18 cellular contexts compared by ENCODE assay signal in genomic region chr14:96263347-96264199, GRCh38. TPM values are rescaled to one million over a fixed set of nuclear protein-coding genes. Genes with fewer than 3 reads are reported as not detected.
A peak's percentile ranks its signal among the peaks of the same experiment; 100 is the strongest.
DNase-seq lines count a peak whose midpoint lies in the region; ATAC-seq, FAIRE-seq and TF ChIP-seq lines count a peak whose summit lies in the region.
"Had no signal": no experiment of that assay in that cellular context is flagged by ENCODE, and none has a peak within 500 bp of the region (broad histone marks: within the 10 kb centered on the region; RNA-seq: fewer than 3 reads in every experiment).

No MANE protein-coding gene starts in this region.

- H3K4me1 ChIP-seq in K562 (replicated peaks in 1 of 2; ENCODE audit: control insufficient read depth in 2 of 2, insufficient read depth in 2 of 2, low read length in 2 of 2) = peaks cover 0 to 4% of the 10 kb centered on the region in 2 experiments; a peak in 2 of 5 replicates
- H3K4me1 ChIP-seq: heart left ventricle had no signal

- H3K27ac Mint-ChIP-seq in mesothelial cell of epicardium (peak overlapping the region; percentile 99), chondrocyte (ENCODE audit: unreplicated experiment) (no peak overlapping the region)
- no peak overlapping the region for H3K27ac Mint-ChIP-seq in stimulated activated effector memory CD8-positive, alpha-beta T cell treated with anti-CD3 and anti-CD28 coated beads, Interleukin-12 subunit alpha, Interleukin-12 subunit beta, amount 100 ng/mL, for 72 hours
- H3K27ac Mint-ChIP-seq: activated CD8-positive, alpha-beta T cell treated with anti-CD3 and anti-CD28 coated beads for 36 hours; activated naive CD8-positive, alpha-beta T cell treated with anti-CD3 and anti-CD28 coated beads, Interleukin-2, amount 10 ng/mL, durations not matched to agents 7 days and 5 days; type B pancreatic cell had no signal

- peaks cover 54% of the 10 kb centered on the region for H3K4me1 Mint-ChIP-seq in mesothelial cell of epicardium
- H3K4me1 Mint-ChIP-seq in chondrocyte (ENCODE audit: low read depth) = peaks cover 14% of the 10 kb centered on the region
- no peaks in the 10 kb centered on the region for H3K4me1 Mint-ChIP-seq in stimulated activated effector memory CD8-positive, alpha-beta T cell treated with anti-CD3 and anti-CD28 coated beads, Interleukin-12 subunit alpha, Interleukin-12 subunit beta, amount 100 ng/mL, for 72 hours
- H3K4me1 Mint-ChIP-seq: activated naive CD8-positive, alpha-beta T cell treated with anti-CD3 and anti-CD28 coated beads, Interleukin-2, amount 10 ng/mL, durations not matched to agents 7 days and 5 days; neural crest cell had no signal

- no peak for FAIRE-seq in K562 (lab: Jason Lieb, UNC)

- no peaks in the 10 kb centered on the region for H4K20me1 ChIP-seq in K562 (replicated peaks; ENCODE audit: control insufficient read depth, insufficient read depth, low read length)
- H4K20me1 ChIP-seq: BLaER1 had no signal

- no peak for TF ChIP-seq EP300 in K562 (IDR thresholded peaks at IDR 0.05; ENCODE audit: low read length)

- H3K9me3 Mint-ChIP-seq in mesothelial cell of epicardium = peaks cover 11% of the 10 kb centered on the region
- H3K9me3 Mint-ChIP-seq in chondrocyte (ENCODE audit: low read depth) = peaks cover 7% of the 10 kb centered on the region
- no peaks in the 10 kb centered on the region for H3K9me3 Mint-ChIP-seq in stimulated activated effector memory CD8-positive, alpha-beta T cell treated with anti-CD3 and anti-CD28 coated beads, Interleukin-12 subunit alpha, Interleukin-12 subunit beta, amount 100 ng/mL, for 72 hours
- H3K9me3 Mint-ChIP-seq: activated CD8-positive, alpha-beta T cell treated with anti-CD3 and anti-CD28 coated beads for 36 hours; activated naive CD8-positive, alpha-beta T cell treated with anti-CD3 and anti-CD28 coated beads, Interleukin-2, amount 10 ng/mL, durations not matched to agents 7 days and 5 days had no signal

- no peaks in the 10 kb centered on the region for H3K36me3 ChIP-seq in K562 (ENCODE audit: control insufficient read depth, insufficient read depth, low read length)
- H3K36me3 ChIP-seq: BLaER1, heart left ventricle had no signal

- H3K27me3 Mint-ChIP-seq in mesothelial cell of epicardium (ENCODE audit: low read depth) (no peaks in the 10 kb centered on the region), chondrocyte (ENCODE audit: low read depth) (no peaks in the 10 kb centered on the region)

- in situ Hi-C loops in K562 (cut with MboI) = loop anchor here (10.0 to 25.0 kb wide), 2 partner anchors 149 to 701 kb away; no protein-coding TSS in a partner anchor

- intact Hi-C loops in K562 (cut with micrococcal nuclease) = no loop called here

- DNase-seq in GM12865 (ENCODE audit: low read depth) (peak; percentile 7), LNCaP clone FGC (ENCODE audit: low read depth) (peak; percentile 87), K562 (ENCODE audit: extremely low read depth in 1 of 4, low spot score in 3 of 4) (no peak), mesothelial cell of epicardium (ENCODE audit: low spot score in 2 of 2, unreplicated experiment in 2 of 2) (no peak), chondrocyte (ENCODE audit: low spot score) (no peak), putamen (ENCODE audit: low spot score) (no peak)
- DNase-seq in stimulated activated effector memory CD8-positive, alpha-beta T cell treated with anti-CD3 and anti-CD28 coated beads, Interleukin-12 subunit alpha, Interleukin-12 subunit beta, amount 100 ng/mL, for 72 hours (ENCODE audit: low spot score in 2 of 2) = no peak
- DNase-seq: activated CD8-positive, alpha-beta T cell treated with anti-CD3 and anti-CD28 coated beads for 36 hours; activated naive CD8-positive, alpha-beta T cell treated with anti-CD3 and anti-CD28 coated beads, Interleukin-2, amount 10 ng/mL, durations not matched to agents 7 days and 5 days; heart left ventricle; mammary epithelial cell; NCI-H446; stimulated activated naive CD4-positive, alpha-beta T cell treated with Interleukin-2 at 50 U/mL for 16 hours; SW 1271 had no signal

- H3K4me3 Mint-ChIP-seq in mesothelial cell of epicardium (no peak overlapping the region), chondrocyte (ENCODE audit: unreplicated experiment) (no peak overlapping the region)
- H3K4me3 Mint-ChIP-seq in stimulated activated effector memory CD8-positive, alpha-beta T cell treated with anti-CD3 and anti-CD28 coated beads, Interleukin-12 subunit alpha, Interleukin-12 subunit beta, amount 100 ng/mL, for 72 hours = no peak overlapping the region
- H3K4me3 Mint-ChIP-seq: activated CD8-positive, alpha-beta T cell treated with anti-CD3 and anti-CD28 coated beads for 36 hours; activated naive CD8-positive, alpha-beta T cell treated with anti-CD3 and anti-CD28 coated beads, Interleukin-2, amount 10 ng/mL, durations not matched to agents 7 days and 5 days; neural crest cell; type B pancreatic cell had no signal

- TF ChIP-seq CTCF in GM12865 (IDR thresholded peaks at IDR 0.05; ENCODE audit: insufficient read depth, low read depth, low read length, missing control alignments) (no peak), LNCaP clone FGC (IDR thresholded peaks at IDR 0.05; ENCODE audit: control insufficient read depth, extremely low read depth, insufficient read depth) (no peak), K562 (IDR thresholded peaks at IDR 0.05 in 2 of 3, conservative IDR thresholded peaks at IDR 0.05 in 1 of 3; ENCODE audit: insufficient read depth in 2 of 3, low read depth in 1 of 3, low read length in 3 of 3) (no peak), mesothelial cell of epicardium (IDR thresholded peaks at IDR 0.05; ENCODE audit: unreplicated experiment) (no peak), chondrocyte (IDR thresholded peaks at IDR 0.05) (no peak)

- H3K79me2 ChIP-seq in K562 (ENCODE audit: control insufficient read depth, insufficient read depth, low read length) = no peaks in the 10 kb centered on the region

- ATAC-seq in K562 = peak; percentile 68
- no peak for ATAC-seq in HG03097 (IDR thresholded peaks at IDR 0.05; ENCODE audit: low FRiP score, unreplicated experiment)
- ATAC-seq in stimulated activated effector memory CD8-positive, alpha-beta T cell treated with anti-CD3 and anti-CD28 coated beads, Interleukin-12 subunit alpha, Interleukin-12 subunit beta, amount 100 ng/mL, for 72 hours = no peak
- ATAC-seq: activated CD8-positive, alpha-beta T cell treated with anti-CD3 and anti-CD28 coated beads for 36 hours; heart left ventricle had no signal

- POLR2A ChIA-PET in K562 (lab: Yijun Ruan, JAX) = no interaction called here

- no peak overlapping the region for H3K9ac ChIP-seq in K562 (ENCODE audit: insufficient read depth in 1 of 2, low read depth in 2 of 2, low read length in 2 of 2)
- H3K9ac ChIP-seq: BLaER1 had no signal

- no peak overlapping the region for H2AFZ ChIP-seq in K562 (ENCODE audit: low read depth, low read length)

- H3K27ac ChIP-seq in K562 (ENCODE audit: extremely low read depth, low read depth, low read length) = no peak overlapping the region
- H3K27ac ChIP-seq: BLaER1, heart left ventricle had no signal

- H3K4me3 ChIP-seq in GM12865 (ENCODE audit: low read depth, low read length) (no peak overlapping the region), LNCaP clone FGC (ENCODE audit: low read depth, low read length) (no peak overlapping the region), K562 (no peak overlapping the region)
- H3K4me3 ChIP-seq: BLaER1, heart left ventricle had no signal

- H3K9me1 ChIP-seq in K562 (ENCODE audit: control insufficient read depth, insufficient read depth, low read length) = no peaks in the 10 kb centered on the region

- H3K9me3 ChIP-seq in K562 (replicated peaks; ENCODE audit: control insufficient read depth, insufficient read depth, low read depth, low read length) = no peaks in the 10 kb centered on the region

- CTCF ChIA-PET in K562 (lab: Yijun Ruan, JAX; ENCODE audit: low intra/inter-chr PET ratio) = no interaction called here

- no peak overlapping the region for H3K4me2 ChIP-seq in K562 (ENCODE audit: insufficient read depth, low read length)
- H3K4me2 ChIP-seq: BLaER1 had no signal

- no TSS peak for BruUV-seq in K562 (replicated peaks; lab: Mats Ljungman, UMichigan)

- WGBS in K562 (ENCODE audit: insufficient coverage, low coverage, missing lambda C conversion rate) = 5% methylated on average over 14 of the region's 20 CpGs

- H3K27me3 ChIP-seq in K562 (ENCODE audit: control insufficient read depth in 2 of 2, insufficient read depth in 2 of 2, low read length in 2 of 2) = peaks cover 9 to 46% of the 10 kb centered on the region in 2 experiments; a peak in 4 of 5 replicates
- H3K27me3 ChIP-seq: BLaER1 had no signal

- H3K36me3 Mint-ChIP-seq in mesothelial cell of epicardium = peaks cover 29% of the 10 kb centered on the region
- peaks cover 6% of the 10 kb centered on the region for H3K36me3 Mint-ChIP-seq in chondrocyte (ENCODE audit: low read depth)
- no peaks in the 10 kb centered on the region for H3K36me3 Mint-ChIP-seq in stimulated activated effector memory CD8-positive, alpha-beta T cell treated with anti-CD3 and anti-CD28 coated beads, Interleukin-12 subunit alpha, Interleukin-12 subunit beta, amount 100 ng/mL, for 72 hours
- H3K36me3 Mint-ChIP-seq: activated naive CD8-positive, alpha-beta T cell treated with anti-CD3 and anti-CD28 coated beads, Interleukin-2, amount 10 ng/mL, durations not matched to agents 7 days and 5 days; type B pancreatic cell had no signal

- no peak for TF ChIP-seq POLR2A in K562 (conservative IDR thresholded peaks at IDR 0.05)

- TF ChIP-seq RAD21 in K562 (CRISPR knock-in tag; conservative IDR thresholded peaks at IDR 0.05 in 1 of 2, IDR thresholded peaks at IDR 0.05 in 1 of 2) = no peak

RNA-seq across cellular contexts. Expression of gene BDKRB1, which starts 7.6 kb away (rescaled TPM):
- total RNA-seq in K562 (2011; cell fraction: chromatin; rRNA removed; ENCODE audit: low replicate concordance) = not detected in 2 replicates
- not detected in 2 replicates for total RNA-seq in K562 (2011; cell fraction: nucleolus; rRNA removed)
- total RNA-seq in K562 (2011; cell fraction: nucleoplasm; rRNA removed) = not detected in 2 replicates
- total RNA-seq in K562 (2014; rRNA removed) = 0.09 and 0.29 TPM in 2 replicates
- 0.07 and 0.13 TPM in 2 replicates for total RNA-seq in K562 (2014; rRNA removed; fragmentation: Illumina TruSeq; extraction: Trizol)
- total RNA-seq in K562 (2015; rRNA removed; fragmentation: Illumina TruSeq; extraction: Trizol) = 0.22 TPM in 1 of 2 replicates, not detected in the other
- total RNA-seq in K562 (2021) = 0.09 and 0.20 TPM in 2 replicates
- 0.10 TPM in 1 of 2 replicates, not detected in the other for polyA plus RNA-seq in K562 (2011; rRNA removed)
- 0.12 TPM in 1 of 2 replicates, not detected in the other for polyA plus RNA-seq in K562 (2011; cell fraction: cytosol; rRNA removed)
- polyA plus RNA-seq in K562 (2011; cell fraction: nucleus; rRNA removed) = 0.13 TPM in 1 of 2 replicates, not detected in the other
- 0.18 and 0.58 TPM in 2 replicates for polyA plus RNA-seq in K562 (2012)
- 0.06 and 0.11 TPM in 2 replicates for polyA plus RNA-seq in K562 (2014; fragmentation: Illumina TruSeq; extraction: Trizol)
- polyA plus RNA-seq in K562 (2014; fragmentation: Nextera tagmentation; extraction: Ambion mirVana) = under 1 TPM in 1 of 2 experiments, not detected in 1; 0.06 TPM
- polyA plus RNA-seq in K562 (2014; rRNA removed) = 0.23 TPM in 1 of 2 replicates, not detected in the other
- not detected in 2 replicates for polyA minus RNA-seq in K562 (2011; rRNA and poly(A)+ RNA removed)
- not detected in 2 replicates for polyA minus RNA-seq in K562 (2011; cell fraction: cytosol; rRNA and poly(A)+ RNA removed)
- 0.27 TPM in 1 of 2 replicates, not detected in the other for polyA minus RNA-seq in K562 (2011; cell fraction: nucleus; rRNA and poly(A)+ RNA removed)
- 10.4 to 12.5 TPM (median 10.9 TPM) in 3 replicates for total RNA-seq in mesothelial cell of epicardium
- total RNA-seq in chondrocyte = not detected in 3 replicates
- total RNA-seq: activated CD8-positive, alpha-beta T cell treated with anti-CD3 and anti-CD28 coated beads for 36 hours; activated naive CD8-positive, alpha-beta T cell treated with anti-CD3 and anti-CD28 coated beads, Interleukin-2, amount 10 ng/mL, durations not matched to agents 7 days and 5 days; neural crest cell had no signal

RNA-seq across cellular contexts. Expression of gene BDKRB2, which starts 58.9 kb away (rescaled TPM):
- total RNA-seq in K562 (2011; cell fraction: chromatin; rRNA removed; ENCODE audit: low replicate concordance) = not detected in 2 replicates
- total RNA-seq in K562 (2011; cell fraction: nucleolus; rRNA removed) = not detected in 2 replicates
- not detected in 2 replicates for total RNA-seq in K562 (2011; cell fraction: nucleoplasm; rRNA removed)
- total RNA-seq in K562 (2014; rRNA removed) (not detected in 2 replicates), K562 (2014; rRNA removed; fragmentation: Illumina TruSeq; extraction: Trizol) (not detected in 2 replicates), K562 (2015; rRNA removed; fragmentation: Illumina TruSeq; extraction: Trizol) (not detected in 2 replicates), K562 (2021) (0.02 TPM in 1 of 2 replicates, not detected in the other), mesothelial cell of epicardium (10.1 to 11.5 TPM (median 11.3 TPM) in 3 replicates), chondrocyte (0.21 to 0.29 TPM (median 0.27 TPM) in 3 replicates)
- polyA plus RNA-seq in K562 (2011; rRNA removed) (not detected in 2 replicates), K562 (2014; fragmentation: Illumina TruSeq; extraction: Trizol) (not detected in 2 replicates), K562 (2014; fragmentation: Nextera tagmentation; extraction: Ambion mirVana) (not detected), K562 (2014; rRNA removed) (not detected in 2 replicates)
- polyA plus RNA-seq in K562 (2011; cell fraction: cytosol; rRNA removed) = not detected in 2 replicates
- not detected in 2 replicates for polyA plus RNA-seq in K562 (2011; cell fraction: nucleus; rRNA removed)
- not detected in 2 replicates for polyA plus RNA-seq in K562 (2012)
- not detected in 2 replicates for polyA minus RNA-seq in K562 (2011; rRNA and poly(A)+ RNA removed)
- not detected in 2 replicates for polyA minus RNA-seq in K562 (2011; cell fraction: cytosol; rRNA and poly(A)+ RNA removed)
- not detected in 2 replicates for polyA minus RNA-seq in K562 (2011; cell fraction: nucleus; rRNA and poly(A)+ RNA removed)
- total RNA-seq: activated CD8-positive, alpha-beta T cell treated with anti-CD3 and anti-CD28 coated beads for 36 hours; activated naive CD8-positive, alpha-beta T cell treated with anti-CD3 and anti-CD28 coated beads, Interleukin-2, amount 10 ng/mL, durations not matched to agents 7 days and 5 days had no signal

Comparison
In these comparisons a context has a peak if more than half of its experiments do, and no peak if none do; other contexts are left out.
1. DNase-seq: peak in GM12865 (single experiment) and LNCaP clone FGC (single experiment); none in K562 (0 of 4), mesothelial cell of epicardium (0 of 2), chondrocyte (single experiment), stimulated activated effector memory CD8-positive, alpha-beta T cell treated with anti-CD3 and anti-CD28 coated beads, Interleukin-12 subunit alpha, Interleukin-12 subunit beta, amount 100 ng/mL, for 72 hours (0 of 2) and putamen (single experiment).